7 cellular contexts compared by ENCODE assay signal in genomic region chr20:41329435-41330342, GRCh38. TPM values are rescaled to one million over a fixed set of nuclear protein-coding genes. Genes with fewer than 3 reads are reported as not detected.
DNase-seq lines count a peak whose midpoint lies in the region; ATAC-seq, FAIRE-seq and TF ChIP-seq lines count a peak whose summit lies in the region.

No MANE protein-coding gene starts in this region.

- no peak overlapping the region for H3K4me3 Mint-ChIP-seq in natural killer cell

- H3K9me1 ChIP-seq in endothelial cell of umbilical vein (replicated peaks; ENCODE audit: control insufficient read depth, extremely low read depth, insufficient read depth, low read length): no peaks in the 10 kb centered on the region

- H4K20me1 ChIP-seq in Loucy (ENCODE audit: insufficient read depth, low read length, poor library complexity, severe bottlenecking) (no peaks in the 10 kb centered on the region), endothelial cell of umbilical vein (replicated peaks; ENCODE audit: control insufficient read depth, extremely low read depth, insufficient read depth, low read length) (no peaks in the 10 kb centered on the region)

- DNase-seq in activated CD8-positive, alpha-beta memory T cell treated with anti-CD3 and anti-CD28 coated beads for 24 hours: peak; percentile 80
- DNase-seq in endothelial cell of umbilical vein (ENCODE audit: low read depth, low spot score): peak; percentile 94
- DNase-seq in natural killer cell: peak; percentile 50
- DNase-seq in stomach: peak; percentile 42
- no peak for DNase-seq in NCI-H748 treated with DMSO at 0.1 percent for 48 hours (lab: John Stamatoyannopoulos, UW)

- H3K27me3 ChIP-seq in Loucy (ENCODE audit: insufficient read depth, low read length, poor library complexity, severe bottlenecking) (no peaks in the 10 kb centered on the region), endothelial cell of umbilical vein (ENCODE audit: control insufficient read depth in 2 of 2, insufficient read depth in 2 of 2, low read length in 2 of 2) (no peaks in the 10 kb centered on the region), stomach (no peaks in the 10 kb centered on the region)

- H3K79me2 ChIP-seq in Loucy (ENCODE audit: insufficient read depth, low read length) (no peaks in the 10 kb centered on the region), endothelial cell of umbilical vein (ENCODE audit: control insufficient read depth, insufficient read depth, low read length) (no peaks in the 10 kb centered on the region)

- H3K27me3 Mint-ChIP-seq in natural killer cell (ENCODE audit: low read depth in 2 of 2): no peaks in the 10 kb centered on the region

- peak overlapping the region; percentile 63 for H3K4me3 ChIP-seq in Loucy (ENCODE audit: low read length, poor library complexity, severe bottlenecking)
- no peak overlapping the region for H3K4me3 ChIP-seq in endothelial cell of umbilical vein (replicated peaks in 1 of 3; ENCODE audit: insufficient read depth in 1 of 3, low read depth in 1 of 3, low read length in 3 of 3)
- no peak overlapping the region for H3K4me3 ChIP-seq in stomach

- TSS peak; percentile 90 for BruUV-seq in endothelial cell of umbilical vein (replicated peaks; lab: Mats Ljungman, UMichigan)

- H2AFZ ChIP-seq in Loucy (ENCODE audit: low read length) (peak overlapping the region; percentile 85), endothelial cell of umbilical vein (ENCODE audit: low read depth, low read length) (peak overlapping the region; percentile 26)

- TF ChIP-seq POLR2A in endothelial cell of umbilical vein (IDR thresholded peaks at IDR 0.05; ENCODE audit: low read depth, low read length) (peak; percentile 66), stomach (IDR thresholded peaks at IDR 0.05) (no peak)

- H3K36me3 ChIP-seq in Loucy (ENCODE audit: insufficient read depth, low read length) (no peaks in the 10 kb centered on the region), endothelial cell of umbilical vein (ENCODE audit: control insufficient read depth in 2 of 2, extremely low read depth in 1 of 2, insufficient read depth in 2 of 2, low read length in 2 of 2) (no peaks in the 10 kb centered on the region), stomach (no peaks in the 10 kb centered on the region)

- TF ChIP-seq EP300 in stomach (IDR thresholded peaks at IDR 0.05): no peak

- H3K4me2 ChIP-seq in Loucy (ENCODE audit: low read depth, low read length, poor library complexity, severe bottlenecking): peak overlapping the region; percentile 77
- H3K4me2 ChIP-seq in endothelial cell of umbilical vein (ENCODE audit: insufficient read depth, low read length): peak overlapping the region; percentile 43

- H3K9me2 ChIP-seq in Loucy (replicated peaks; ENCODE audit: low read depth, low read length): no peaks in the 10 kb centered on the region

- intact Hi-C loops in endothelial cell of umbilical vein (cut with micrococcal nuclease): loop anchor here (1.0 to 10.0 kb wide), 4 partner anchors 12 to 325 kb away; partner anchors contain the start of gene ZHX3
- intact Hi-C loops in natural killer cell (cut with micrococcal nuclease): no loop called here
- intact Hi-C loops in stomach (cut with DNase I; ENCODE audit: low total_unique reads): no loop called here

- dilution Hi-C loops in endothelial cell of umbilical vein (cut with MboI; ENCODE audit: extremely low pct_ligation_motif_present, low sequenced_read_pairs): no loop called here

- H3K4me1 ChIP-seq in Loucy (ENCODE audit: insufficient read depth, low read length, poor library complexity, severe bottlenecking) (peaks cover 21% of the 10 kb centered on the region), endothelial cell of umbilical vein (ENCODE audit: control insufficient read depth, extremely low read depth, insufficient read depth, low read length) (peaks cover 20% of the 10 kb centered on the region), stomach (peaks cover 0 to 18% (median 9%) of the 10 kb centered on the region in 4 donors)

- H3F3A ChIP-seq in Loucy (ENCODE audit: low read depth): peaks cover 3% of the 10 kb centered on the region; the same call in 1 of the 2 replicates

- H3K27ac ChIP-seq in endothelial cell of umbilical vein (ENCODE audit: insufficient read depth, low read depth, low read length): peak overlapping the region; percentile 89
- H3K27ac ChIP-seq in stomach: peak overlapping the region; percentile 54 to 83 (median 80)

- ATAC-seq in GM19397 (IDR thresholded peaks at IDR 0.05; ENCODE audit: unreplicated experiment) (peak; percentile 64), natural killer cell (peak; percentile 93 to 100 (median 99))

- peak overlapping the region in 1 of 2 donors; percentile 76 for H3K27ac Mint-ChIP-seq in natural killer cell

- TF ChIP-seq CTCF in Loucy (conservative IDR thresholded peaks at IDR 0.05; ENCODE audit: low read length) (no peak), endothelial cell of umbilical vein (IDR thresholded peaks at IDR 0.05; ENCODE audit: extremely low read depth in 1 of 2, insufficient read depth in 1 of 2, low read depth in 1 of 2, low read length in 2 of 2) (no peak), natural killer cell (IDR thresholded peaks at IDR 0.05) (no peak), stomach (IDR thresholded peaks at IDR 0.05) (no peak)

- H3K4me1 Mint-ChIP-seq in natural killer cell: peaks cover 12 to 24% of the 10 kb centered on the region in 2 donors

- CTCF ChIA-PET in endothelial cell of umbilical vein (lab: Charles Lee): interaction anchor here (0.6 to 3.5 kb wide), 18 partner anchors 10 to 196 kb away, joined by 3 to 26 read pairs (median 4); partner anchors contain the start of genes LPIN3 and ZHX3

- no peaks in the 10 kb centered on the region for H3K36me3 Mint-ChIP-seq in natural killer cell

- POLR2A ChIA-PET in endothelial cell of umbilical vein (lab: Charles Lee): interaction anchor here (0.5 to 1.0 kb wide), 4 partner anchors 10 to 154 kb away, joined by 3 to 6 read pairs (median 5); partner anchors contain the start of gene LPIN3

- H3K9me3 ChIP-seq in Loucy (ENCODE audit: insufficient read depth, low read depth, low read length) (no peaks in the 10 kb centered on the region), endothelial cell of umbilical vein (replicated peaks; ENCODE audit: control insufficient read depth, insufficient read depth, low read length) (no peaks in the 10 kb centered on the region), stomach (no peaks in the 10 kb centered on the region)

- H3K9ac ChIP-seq in Loucy (ENCODE audit: low read depth, low read length, poor library complexity, severe bottlenecking) (peak overlapping the region; percentile 58), endothelial cell of umbilical vein (replicated peaks; ENCODE audit: extremely low read depth, insufficient read depth, low read length) (peak overlapping the region; percentile 66)

- WGBS in stomach, 5 donors: 49 to 62% (median 56%) methylated on average over 14 of the region's 14 CpGs

- FAIRE-seq in endothelial cell of umbilical vein (lab: Jason Lieb, UNC): peak; percentile 100

- H3K9me3 Mint-ChIP-seq in natural killer cell: no peaks in the 10 kb centered on the region

TF ChIP-seq in endothelial cell of umbilical vein, 7 proteins besides CTCF, POLR2A, EP300 and RAD21 (continues in another document):
- TF ChIP-seq MYC (IDR thresholded peaks at IDR 0.05; ENCODE audit: low read depth, low read length) (peak; percentile 99), MAX (IDR thresholded peaks at IDR 0.05; ENCODE audit: insufficient read depth, insufficient read length) (peak; percentile 96), EZH2 (IDR thresholded peaks at IDR 0.05; ENCODE audit: borderline replicate concordance, low read depth, low read length, severe bottlenecking) (no peak)

RNA-seq across cellular contexts. Expression of gene LPIN3, which starts 10.9 kb away (rescaled TPM):
- 3.0 and 3.5 TPM in 2 replicates for total RNA-seq in endothelial cell of umbilical vein
- polyA plus RNA-seq in endothelial cell of umbilical vein: 2.1 and 2.5 TPM in 2 replicates
- 1.3 and 1.6 TPM in 2 replicates for polyA plus RNA-seq in endothelial cell of umbilical vein (2011; cell fraction: cytosol; rRNA removed)
- 26.0 and 29.8 TPM in 2 replicates for polyA plus RNA-seq in endothelial cell of umbilical vein (2011; cell fraction: nucleus; rRNA removed)
- polyA plus RNA-seq in endothelial cell of umbilical vein (2012): 1.7 and 3.2 TPM in 2 replicates
- polyA minus RNA-seq in endothelial cell of umbilical vein: 2.5 and 3.4 TPM in 2 replicates
- polyA minus RNA-seq in endothelial cell of umbilical vein (2011; cell fraction: cytosol; rRNA and poly(A)+ RNA removed): 1.3 TPM
- 2.9 and 4.3 TPM in 2 replicates for polyA minus RNA-seq in endothelial cell of umbilical vein (2011; cell fraction: nucleus; rRNA and poly(A)+ RNA removed)
- under 1 TPM in 2 of 3 donors, not detected in 1; 0.07 to 0.28 TPM for total RNA-seq in natural killer cell
- total RNA-seq in stomach: 100 to 1,000 TPM in 2 of 5 donors, 10 to 100 TPM in 2, 1 to 10 TPM in 1; 8.6 to 289 (median 44.6) TPM
- polyA plus RNA-seq in stomach: 10 to 100 TPM in 1 of 3 donors, 1 to 10 TPM in 2; 5.7 to 28.8 (median 9.2) TPM

RNA-seq across cellular contexts. Expression of gene ZHX3, which starts 12.2 kb away (rescaled TPM):
- total RNA-seq in endothelial cell of umbilical vein (15.1 and 17.8 TPM in 2 replicates), natural killer cell (10 to 100 TPM in 2 of 3 donors, 1 to 10 TPM in 1; 9.0 to 11.8 (median 10.3) TPM), stomach (10 to 100 TPM; 15.1 to 59.3 (median 31.5) TPM)
- polyA plus RNA-seq in endothelial cell of umbilical vein (6.5 and 7.4 TPM in 2 replicates), stomach (1 to 10 TPM; 6.6 to 8.6 (median 7.7) TPM)
- polyA plus RNA-seq in endothelial cell of umbilical vein (2011; cell fraction: cytosol; rRNA removed): 9.1 and 10.4 TPM in 2 replicates
- 19.0 and 20.1 TPM in 2 replicates for polyA plus RNA-seq in endothelial cell of umbilical vein (2011; cell fraction: nucleus; rRNA removed)
- 9.4 and 9.7 TPM in 2 replicates for polyA plus RNA-seq in endothelial cell of umbilical vein (2012)
- 27.4 and 30.2 TPM in 2 replicates for polyA minus RNA-seq in endothelial cell of umbilical vein
- 8.8 TPM for polyA minus RNA-seq in endothelial cell of umbilical vein (2011; cell fraction: cytosol; rRNA and poly(A)+ RNA removed)
- 19.5 and 19.7 TPM in 2 replicates for polyA minus RNA-seq in endothelial cell of umbilical vein (2011; cell fraction: nucleus; rRNA and poly(A)+ RNA removed)

RNA-seq across cellular contexts. Expression of gene EMILIN3, which starts 36.9 kb away (rescaled TPM):
- 0.09 TPM in 1 of 2 replicates, not detected in the other for total RNA-seq in endothelial cell of umbilical vein
- polyA plus RNA-seq in endothelial cell of umbilical vein: 0.15 and 0.37 TPM in 2 replicates
- 0.18 and 0.21 TPM in 2 replicates for polyA plus RNA-seq in endothelial cell of umbilical vein (2011; cell fraction: cytosol; rRNA removed)
- 0.11 and 0.27 TPM in 2 replicates for polyA plus RNA-seq in endothelial cell of umbilical vein (2011; cell fraction: nucleus; rRNA removed)
- polyA plus RNA-seq in endothelial cell of umbilical vein (2012): 0.09 and 0.18 TPM in 2 replicates
- polyA minus RNA-seq in endothelial cell of umbilical vein: 0.17 and 0.29 TPM in 2 replicates
- polyA minus RNA-seq in endothelial cell of umbilical vein (2011; cell fraction: cytosol; rRNA and poly(A)+ RNA removed): not detected
- not detected in 2 replicates for polyA minus RNA-seq in endothelial cell of umbilical vein (2011; cell fraction: nucleus; rRNA and poly(A)+ RNA removed)
- not detected for total RNA-seq in natural killer cell
- 1 to 10 TPM; 1.4 to 4.0 (median 2.9) TPM for total RNA-seq in stomach
- polyA plus RNA-seq in stomach: under 1 TPM in 2 of 3 donors, not detected in 1; 0.37 to 0.90 TPM
